Comparison of ENCODE assay signal across 8 cellular contexts in genomic region chr17:35540589-35541404, GRCh38. TPM values are rescaled to one million over a fixed set of nuclear protein-coding genes. Genes with fewer than 3 reads are reported as not detected.
DNase-seq lines count a peak whose midpoint lies in the region; ATAC-seq and TF ChIP-seq lines count a peak whose summit lies in the region.

No MANE protein-coding gene starts in this region.

- CTCF ChIA-PET in activated naive CD4-positive, alpha-beta T cell treated with anti-CD3 and anti-CD28 coated beads for 36 hours (lab: Charles Lee): interaction anchor here (0.7 to 2.1 kb wide), 3 partner anchors 7 to 225 kb away, joined by 3 to 6 read pairs (median 3); no protein-coding TSS in a partner anchor

- peak overlapping the region; percentile 82 for H3K4me3 Mint-ChIP-seq in activated naive CD4-positive, alpha-beta T cell treated with anti-CD3 and anti-CD28 coated beads for 36 hours
- peak overlapping the region; percentile 67 to 84 for H3K4me3 Mint-ChIP-seq in effector memory CD8-positive, alpha-beta T cell
- H3K4me3 Mint-ChIP-seq in osteocyte (ENCODE audit: unreplicated experiment): peak overlapping the region; percentile 46

- peak; percentile 48 for ATAC-seq in effector memory CD8-positive, alpha-beta T cell (replicated peaks)
- no peak for ATAC-seq in HG03571 (IDR thresholded peaks at IDR 0.05; ENCODE audit: unreplicated experiment)
- no peak for ATAC-seq in HG02623 (IDR thresholded peaks at IDR 0.05; ENCODE audit: unreplicated experiment)

- intact Hi-C loops in activated naive CD4-positive, alpha-beta T cell treated with anti-CD3 and anti-CD28 coated beads for 36 hours (cut with micrococcal nuclease): no loop called here

- peaks cover 14% of the 10 kb centered on the region for H3K36me3 Mint-ChIP-seq in activated naive CD4-positive, alpha-beta T cell treated with anti-CD3 and anti-CD28 coated beads for 36 hours (ENCODE audit: low read depth)
- H3K36me3 Mint-ChIP-seq in effector memory CD8-positive, alpha-beta T cell (ENCODE audit: insufficient read depth): peaks cover 18% of the 10 kb centered on the region
- H3K36me3 Mint-ChIP-seq in osteocyte (ENCODE audit: unreplicated experiment): no peaks in the 10 kb centered on the region

- no peaks in the 10 kb centered on the region for H3K27me3 Mint-ChIP-seq in activated naive CD4-positive, alpha-beta T cell treated with anti-CD3 and anti-CD28 coated beads for 36 hours (ENCODE audit: low read depth)
- no peaks in the 10 kb centered on the region for H3K27me3 Mint-ChIP-seq in effector memory CD8-positive, alpha-beta T cell
- H3K27me3 Mint-ChIP-seq in osteocyte (ENCODE audit: unreplicated experiment): peaks cover 13% of the 10 kb centered on the region

- no peak for TF ChIP-seq CTCF in osteocyte (IDR thresholded peaks at IDR 0.05)

- peak overlapping the region; percentile 98 for H3K27ac Mint-ChIP-seq in activated naive CD4-positive, alpha-beta T cell treated with anti-CD3 and anti-CD28 coated beads for 36 hours
- H3K27ac Mint-ChIP-seq in effector memory CD8-positive, alpha-beta T cell: peak overlapping the region; percentile 36 to 80
- H3K27ac Mint-ChIP-seq in osteocyte (ENCODE audit: unreplicated experiment): peak overlapping the region; percentile 78

- H3K9me3 Mint-ChIP-seq in activated naive CD4-positive, alpha-beta T cell treated with anti-CD3 and anti-CD28 coated beads for 36 hours: no peaks in the 10 kb centered on the region
- H3K9me3 Mint-ChIP-seq in effector memory CD8-positive, alpha-beta T cell: no peaks in the 10 kb centered on the region
- H3K9me3 Mint-ChIP-seq in osteocyte (ENCODE audit: unreplicated experiment): no peaks in the 10 kb centered on the region

- peaks cover 48% of the 10 kb centered on the region for H3K4me1 Mint-ChIP-seq in activated naive CD4-positive, alpha-beta T cell treated with anti-CD3 and anti-CD28 coated beads for 36 hours (ENCODE audit: low read depth)
- peaks cover 27 to 48% of the 10 kb centered on the region in 2 donors for H3K4me1 Mint-ChIP-seq in effector memory CD8-positive, alpha-beta T cell (ENCODE audit: low read depth in 2 of 2)
- peaks cover 14% of the 10 kb centered on the region for H3K4me1 Mint-ChIP-seq in osteocyte (ENCODE audit: unreplicated experiment)

- DNase-seq in activated naive CD4-positive, alpha-beta T cell treated with anti-CD3 and anti-CD28 coated beads for 36 hours: peak; percentile 57
- DNase-seq in activated naive CD4-positive, alpha-beta T cell treated with anti-CD3 and anti-CD28 coated beads, Interleukin-2, amount 50 U/mL, for 16 hours: no peak
- DNase-seq in UCSD-AML1 (lab: John Stamatoyannopoulos, UW; ENCODE audit: unreplicated experiment) (peak; percentile 44), osteocyte (ENCODE audit: extremely low spot score, unreplicated experiment) (no peak), NCI-H2196 (lab: John Stamatoyannopoulos, UW; ENCODE audit: unreplicated experiment) (no peak)
- DNase-seq in effector memory CD8-positive, alpha-beta T cell: no peak

RNA-seq across cellular contexts. Expression of gene SLFN12L, which starts 3.3 kb away (rescaled TPM):
- 10 to 100 TPM; 23.5 to 25.2 TPM for total RNA-seq in activated naive CD4-positive, alpha-beta T cell treated with anti-CD3 and anti-CD28 coated beads for 36 hours
- not detected in 2 replicates for total RNA-seq in osteocyte

RNA-seq across cellular contexts. Expression of gene SLFN14, which starts 19.8 kb away (rescaled TPM):
- total RNA-seq in activated naive CD4-positive, alpha-beta T cell treated with anti-CD3 and anti-CD28 coated beads for 36 hours: not detected
- total RNA-seq in osteocyte: not detected in 2 replicates

RNA-seq across cellular contexts. Expression of gene PEX12, which starts 37.6 kb away (rescaled TPM):
- total RNA-seq in activated naive CD4-positive, alpha-beta T cell treated with anti-CD3 and anti-CD28 coated beads for 36 hours: 1 to 10 TPM; 6.2 to 6.5 TPM
- 6.9 and 7.0 TPM in 2 replicates for total RNA-seq in osteocyte

RNA-seq across cellular contexts. Expression of gene AP2B1, which starts 46.3 kb away (rescaled TPM):
- total RNA-seq in activated naive CD4-positive, alpha-beta T cell treated with anti-CD3 and anti-CD28 coated beads for 36 hours: 100 to 1,000 TPM; 158 to 172 TPM
- total RNA-seq in osteocyte: 201 and 208 TPM in 2 replicates

Comparison
In these comparisons a context has a peak if more than half of its experiments do, and no peak if none do; other contexts are left out.
1. DNase-seq: peak in activated naive CD4-positive, alpha-beta T cell treated with anti-CD3 and anti-CD28 coated beads for 36 hours (single experiment) and UCSD-AML1 (single experiment); none in activated naive CD4-positive, alpha-beta T cell treated with anti-CD3 and anti-CD28 coated beads, Interleukin-2, amount 50 U/mL, for 16 hours (single experiment), effector memory CD8-positive, alpha-beta T cell (0 of 3), osteocyte (single experiment) and NCI-H2196 (single experiment).
2. RNA of gene SLFN12L, which starts 3.3 kb away (total RNA-seq): 23.5 to 25.2 TPM in activated naive CD4-positive, alpha-beta T cell treated with anti-CD3 and anti-CD28 coated beads for 36 hours; not detected in osteocyte; every median in the first group is over 10 times any median in the second.
3. Peak in every context shown above with its lines, with median percentiles within 50 percentile points of each other: H3K27ac Mint-ChIP-seq and H3K4me3 Mint-ChIP-seq.